1 cellular context compared by ENCODE assay signal in genomic region chr10:72263613-72264241, GRCh38.
TF ChIP-seq lines count a peak whose summit lies in the region.

No MANE protein-coding gene starts in this region.

TF ChIP-seq in K562, 482 proteins besides CTCF, POLR2A, EP300 and RAD21 (continues in another document):
- peak; percentile 14; the same call in 1 of the 2 replicates for TF ChIP-seq ESRRA (IDR thresholded peaks at IDR 0.05; ENCODE audit: borderline replicate concordance, low read depth)
- TF ChIP-seq SRSF1 (IDR thresholded peaks at IDR 0.05; ENCODE audit: low read depth, low read length) = no peak
- no peak for TF ChIP-seq BRF2 (IDR thresholded peaks at IDR 0.05; ENCODE audit: borderline replicate concordance, insufficient read depth, insufficient read length)
- no peak for TF ChIP-seq YY1 (IDR thresholded peaks at IDR 0.05; ENCODE audit: borderline replicate concordance in 1 of 3, control insufficient read depth in 1 of 3, extremely low read depth in 1 of 3, insufficient read depth in 3 of 3, insufficient read length in 1 of 3, insufficient replicate concordance in 2 of 3, low read depth in 1 of 3, low read length in 2 of 3)
- TF ChIP-seq NR2C2 (CRISPR knock-in tag; IDR thresholded peaks at IDR 0.05) = no peak
- 0 out of 2 replicates have a peak, but pooled peaks have one; percentile 15 for TF ChIP-seq NR2C2 (tag; IDR thresholded peaks at IDR 0.05)
- TF ChIP-seq DACH1 (IDR thresholded peaks at IDR 0.05; ENCODE audit: partially characterized antibody) = no peak
- TF ChIP-seq PHTF2 (CRISPR knock-in tag; IDR thresholded peaks at IDR 0.05) = no peak
- no peak for TF ChIP-seq E2F3 (CRISPR knock-in tag; IDR thresholded peaks at IDR 0.05)
- TF ChIP-seq ATF4 (CRISPR knock-in tag; IDR thresholded peaks at IDR 0.05) = no peak
- TF ChIP-seq KDM1A (IDR thresholded peaks at IDR 0.05) = peak; percentile 65 to 66; a peak in 3 of 4 replicates
- no peak for TF ChIP-seq ILF3 (IDR thresholded peaks at IDR 0.05; ENCODE audit: borderline replicate concordance)
- TF ChIP-seq POLR3A (IDR thresholded peaks at IDR 0.05; ENCODE audit: borderline replicate concordance, extremely low read depth, insufficient read depth, insufficient read length) = no peak
- TF ChIP-seq IRF1 (CRISPR knock-in tag; IDR thresholded peaks at IDR 0.05; ENCODE audit: borderline replicate concordance) = no peak
- peak in 1 of 2 experiments; percentile 23; a peak in 1 of 4 replicates for TF ChIP-seq HDAC1 (IDR thresholded peaks at IDR 0.05)
- 0 out of 2 replicates have a peak, but pooled peaks have one; percentile 4 for TF ChIP-seq TFAP4 (CRISPR knock-in tag; IDR thresholded peaks at IDR 0.05; ENCODE audit: borderline replicate concordance)
- TF ChIP-seq PHB (CRISPR knock-in tag; IDR thresholded peaks at IDR 0.05) = no peak
- no peak for TF ChIP-seq HDGF (IDR thresholded peaks at IDR 0.05)
- TF ChIP-seq JUNB (CRISPR knock-in tag; conservative IDR thresholded peaks at IDR 0.05) = peak; percentile 22; the same call in 1 of the 2 replicates
- TF ChIP-seq ZKSCAN1 (IDR thresholded peaks at IDR 0.05; ENCODE audit: low read depth, low read length) = no peak
- no peak for TF ChIP-seq FOXO4 (CRISPR knock-in tag; IDR thresholded peaks at IDR 0.05)
- no peak for TF ChIP-seq ASH1L (IDR thresholded peaks at IDR 0.05; ENCODE audit: borderline replicate concordance, low read depth, partially characterized antibody)
- TF ChIP-seq CREM (IDR thresholded peaks at IDR 0.05; ENCODE audit: low read depth) = no peak
- TF ChIP-seq ADNP (tag; IDR thresholded peaks at IDR 0.05) = no peak
- TF ChIP-seq REST (CRISPR knock-in tag; IDR thresholded peaks at IDR 0.05; ENCODE audit: low read depth) = no peak
- TF ChIP-seq PRDM10 (IDR thresholded peaks at IDR 0.05; ENCODE audit: partially characterized antibody) = peak; percentile 19
- no peak for TF ChIP-seq TCF15 (CRISPR knock-in tag; IDR thresholded peaks at IDR 0.05)
- 0 out of 2 replicates have a peak, but pooled peaks have one; percentile 41 for TF ChIP-seq ZNF197 (CRISPR knock-in tag; IDR thresholded peaks at IDR 0.05; ENCODE audit: low read depth)
- no peak for TF ChIP-seq MITF (IDR thresholded peaks at IDR 0.05)
- no peak for TF ChIP-seq KLF13 (tag; IDR thresholded peaks at IDR 0.05; ENCODE audit: borderline replicate concordance, low read depth)
- no peak for TF ChIP-seq THAP12 (CRISPR knock-in tag; IDR thresholded peaks at IDR 0.05)
- TF ChIP-seq NFE2L1 (tag; IDR thresholded peaks at IDR 0.05; ENCODE audit: borderline replicate concordance, low read depth) = no peak
- TF ChIP-seq GATAD2B (IDR thresholded peaks at IDR 0.05; ENCODE audit: borderline replicate concordance) = no peak
- no peak for TF ChIP-seq ATF2 (CRISPR knock-in tag; IDR thresholded peaks at IDR 0.05)
- TF ChIP-seq ZNF384 (IDR thresholded peaks at IDR 0.05; ENCODE audit: low read depth, low read length) = peak; percentile 76
- TF ChIP-seq CBX5 (IDR thresholded peaks at IDR 0.05; ENCODE audit: borderline replicate concordance, low read depth) = no peak
- peak; percentile 15; the same call in 1 of the 2 replicates for TF ChIP-seq SMAD4 (CRISPR knock-in tag; conservative IDR thresholded peaks at IDR 0.05)
- TF ChIP-seq ZNF184 (CRISPR knock-in tag; IDR thresholded peaks at IDR 0.05) = no peak
- no peak for TF ChIP-seq CBX3 (IDR thresholded peaks at IDR 0.05; ENCODE audit: borderline replicate concordance in 1 of 2, low read length in 2 of 2)
